Comparison of ENCODE assay signal across 12 cellular contexts in genomic region chr14:47442206-47442605, GRCh38.
A peak's percentile ranks its signal among the peaks of the same experiment; 100 is the strongest.
DNase-seq lines count a peak whose midpoint lies in the region; ATAC-seq and TF ChIP-seq lines count a peak whose summit lies in the region.
"Had no signal": no experiment of that assay in that cellular context is flagged by ENCODE, and none has a peak within 500 bp of the region (broad histone marks: within the 10 kb centered on the region; RNA-seq: fewer than 3 reads in every experiment).

No MANE protein-coding gene starts in this region.

- TF ChIP-seq CTCF in astrocyte of the cerebellum (IDR thresholded peaks at IDR 0.05; ENCODE audit: low read depth, low read length, missing control alignments), result peak; percentile 27

- in situ Hi-C loops in astrocyte of the cerebellum (cut with HindIII; ENCODE audit: low sequenced_read_pairs), result no loop called here

- no peak overlapping the region for H3K4me3 ChIP-seq in astrocyte of the cerebellum (ENCODE audit: low read depth, low read length)
- H3K4me3 ChIP-seq: stomach had no signal

- ATAC-seq in HG03460 (IDR thresholded peaks at IDR 0.05; ENCODE audit: unreplicated experiment) (no peak), GM18517 (IDR thresholded peaks at IDR 0.05; ENCODE audit: unreplicated experiment) (no peak)

- DNase-seq in D341Med (ENCODE audit: low spot score) (peak; percentile 43), NAMALWA (ENCODE audit: low spot score) (peak; percentile 1), astrocyte of the cerebellum (ENCODE audit: low read depth) (peak; percentile 2), kidney glomerular epithelial cell (lab: John Stamatoyannopoulos, UW) (peak; percentile 95), T-helper 1 cell (no peak), GM03348 (ENCODE audit: low spot score) (no peak)
- DNase-seq: activated CD4-positive, alpha-beta T cell treated with anti-CD3 and anti-CD28 coated beads for 48 hours; COR-L47; NCI-H2081 treated with DMSO at 0.1 percent for 48 hours; stomach had no signal

Comparison
In these comparisons a context has a peak if more than half of its experiments do, and no peak if none do; other contexts are left out.
1. DNase-seq: peak in D341Med (single experiment), NAMALWA (single experiment), astrocyte of the cerebellum (single experiment) and kidney glomerular epithelial cell (single experiment); none in T-helper 1 cell (0 of 5) and GM03348 (single experiment).